Comparison of ENCODE assay signal across 27 cellular contexts in genomic region chrX:84932814-84933213, GRCh38.
A peak's percentile ranks its signal among the peaks of the same experiment; 100 is the strongest.
DNase-seq lines count a peak whose midpoint lies in the region; ATAC-seq, FAIRE-seq and TF ChIP-seq lines count a peak whose summit lies in the region.
"Had no signal": no experiment of that assay in that cellular context is flagged by ENCODE, and none has a peak within 500 bp of the region (broad histone marks: within the 10 kb centered on the region; RNA-seq: fewer than 3 reads in every experiment).

No MANE protein-coding gene starts in this region.

- H3K4me1 Mint-ChIP-seq in natural killer cell treated with Interleukin-12 subunit alpha and Interleukin-12 subunit beta and Interleukin-15 and Interleukin-18, amount 100 ng/mL, for 72 hours (ENCODE audit: low read depth in 2 of 2), result no peaks in the 10 kb centered on the region
- H3K4me1 Mint-ChIP-seq: B cell had no signal

- H3K27ac ChIP-seq in A549, result no peak overlapping the region
- no peak overlapping the region for H3K27ac ChIP-seq in upper lobe of right lung
- H3K27ac ChIP-seq: BLaER1 treated with 17β-estradiol and CSF1 and Interleukin-3, amounts not matched to agents 10 nM and 100 nM; C4-2B had no signal

- no peak for TF ChIP-seq CTCF in A549 (IDR thresholded peaks at IDR 0.05)
- no peak for TF ChIP-seq CTCF in D721Med (IDR thresholded peaks at IDR 0.05; ENCODE audit: insufficient read depth, missing control alignments)
- no peak for TF ChIP-seq CTCF in upper lobe of right lung (IDR thresholded peaks at IDR 0.05)

- H3K4me3 Mint-ChIP-seq in natural killer cell treated with Interleukin-12 subunit alpha and Interleukin-12 subunit beta and Interleukin-15 and Interleukin-18, amount 100 ng/mL, for 72 hours, result no peak overlapping the region
- H3K4me3 Mint-ChIP-seq: B cell; CD4-positive, alpha-beta T cell; CD8-positive, alpha-beta T cell had no signal

- no peak overlapping the region for H3K4me3 ChIP-seq in A549
- H3K4me3 ChIP-seq in upper lobe of right lung, result no peak overlapping the region
- H3K4me3 ChIP-seq: BLaER1 treated with 17β-estradiol and CSF1 and Interleukin-3, amounts not matched to agents 10 nM and 100 nM; GM12878 had no signal

- no peak for TF ChIP-seq RAD21 in A549 (conservative IDR thresholded peaks at IDR 0.05 in 1 of 2, IDR thresholded peaks at IDR 0.05 in 1 of 2)

- H3K4me1 ChIP-seq in A549 (no peaks in the 10 kb centered on the region), upper lobe of right lung (no peaks in the 10 kb centered on the region)
- H3K4me1 ChIP-seq: BLaER1 treated with 17β-estradiol and CSF1 and Interleukin-3, amounts not matched to agents 10 nM and 100 nM; Caco-2 had no signal

- H3K27ac Mint-ChIP-seq in natural killer cell treated with Interleukin-12 subunit alpha and Interleukin-12 subunit beta and Interleukin-15 and Interleukin-18, amount 100 ng/mL, for 72 hours, result no peak overlapping the region
- H3K27ac Mint-ChIP-seq: B cell; CD4-positive, alpha-beta T cell; CD8-positive, alpha-beta T cell had no signal

- H3K9me3 ChIP-seq in A549 (no peaks in the 10 kb centered on the region), upper lobe of right lung (no peaks in the 10 kb centered on the region)
- H3K9me3 ChIP-seq: Caco-2 had no signal

- no peak for TF ChIP-seq POLR2A in A549 (IDR thresholded peaks at IDR 0.05; ENCODE audit: low read length)

- H3K9me3 Mint-ChIP-seq in natural killer cell treated with Interleukin-12 subunit alpha and Interleukin-12 subunit beta and Interleukin-15 and Interleukin-18, amount 100 ng/mL, for 72 hours, result no peaks in the 10 kb centered on the region
- H3K9me3 Mint-ChIP-seq: CD4-positive, alpha-beta T cell; CD8-positive, alpha-beta T cell had no signal

- no peak for DNase-seq in A549 (ENCODE audit: low read depth in 1 of 2, low spot score in 1 of 2)
- DNase-seq in D721Med (ENCODE audit: insufficient read length, low spot score), result no peak
- no peak for DNase-seq in left lobe of liver (ENCODE audit: low spot score)
- no peak for DNase-seq in upper lobe of right lung
- DNase-seq in natural killer cell treated with Interleukin-12 subunit alpha and Interleukin-12 subunit beta and Interleukin-15 and Interleukin-18, amount 100 ng/mL, for 72 hours (ENCODE audit: low spot score), result no peak
- DNase-seq in NCI-H1436 (lab: John Stamatoyannopoulos, UW), result no peak
- DNase-seq: 8988T; AML-193; Caco-2; Calu3; CD4-positive, alpha-beta T cell; CD8-positive, alpha-beta T cell; DMS 273 treated with DMSO at 0.1 percent for 48 hours; DMS153; DMS53; DMS79; DND-41; EL; GDM1 had no signal

- ATAC-seq in A549 (no peak), left lobe of liver (peak; percentile 16), upper lobe of right lung (no peak)
- ATAC-seq in natural killer cell treated with Interleukin-12 subunit alpha and Interleukin-12 subunit beta and Interleukin-15 and Interleukin-18, amount 100 ng/mL, for 72 hours, result no peak
- ATAC-seq: CD8-positive, alpha-beta T cell; GM12878 had no signal

- no peak overlapping the region for H3K4me2 ChIP-seq in A549
- H3K4me2 ChIP-seq: BLaER1 treated with 17β-estradiol and CSF1 and Interleukin-3, amounts not matched to agents 10 nM and 100 nM had no signal

- FAIRE-seq in A549 (lab: Jason Lieb, UNC), result peak; percentile 86
- FAIRE-seq in D721Med (lab: Jason Lieb, UNC), result peak; percentile 63
- peak; percentile 82 for FAIRE-seq in colon (lab: Jason Lieb, UNC)
- FAIRE-seq: A204.1, GM12878, GM12892, GM18507 had no signal

- POLR2A ChIA-PET in A549 (lab: Yijun Ruan, JAX), result no interaction called here

- no peaks in the 10 kb centered on the region for H3K27me3 ChIP-seq in upper lobe of right lung

- TF ChIP-seq EP300 in A549 (IDR thresholded peaks at IDR 0.05), result no peak

- CTCF ChIA-PET in A549 (lab: Yijun Ruan, JAX), result no interaction called here

- H3K36me3 Mint-ChIP-seq in natural killer cell treated with Interleukin-12 subunit alpha and Interleukin-12 subunit beta and Interleukin-15 and Interleukin-18, amount 100 ng/mL, for 72 hours, result no peaks in the 10 kb centered on the region
- H3K36me3 Mint-ChIP-seq: CD8-positive, alpha-beta T cell had no signal

- peaks cover 0 to 2% of the 10 kb centered on the region in 2 donors for H3K27me3 Mint-ChIP-seq in natural killer cell treated with Interleukin-12 subunit alpha and Interleukin-12 subunit beta and Interleukin-15 and Interleukin-18, amount 100 ng/mL, for 72 hours
- H3K27me3 Mint-ChIP-seq: B cell; CD4-positive, alpha-beta T cell had no signal

- no peaks in the 10 kb centered on the region for H3K36me3 ChIP-seq in upper lobe of right lung
- H3K36me3 ChIP-seq: BLaER1 treated with 17β-estradiol and CSF1 and Interleukin-3, amounts not matched to agents 10 nM and 100 nM had no signal

- intact Hi-C loops in upper lobe of right lung (cut with DNase I), result no loop called here

TF ChIP-seq in A549, 52 proteins besides CTCF, POLR2A, EP300 and RAD21:
- no peak for TF ChIP-seq KDM5A (IDR thresholded peaks at IDR 0.05)
- TF ChIP-seq HOXB13 (CRISPR knock-in tag; IDR thresholded peaks at IDR 0.05; ENCODE audit: low read depth), result no peak
- TF ChIP-seq RFX5 (IDR thresholded peaks at IDR 0.05), result no peak
- TF ChIP-seq, protein P1, sequence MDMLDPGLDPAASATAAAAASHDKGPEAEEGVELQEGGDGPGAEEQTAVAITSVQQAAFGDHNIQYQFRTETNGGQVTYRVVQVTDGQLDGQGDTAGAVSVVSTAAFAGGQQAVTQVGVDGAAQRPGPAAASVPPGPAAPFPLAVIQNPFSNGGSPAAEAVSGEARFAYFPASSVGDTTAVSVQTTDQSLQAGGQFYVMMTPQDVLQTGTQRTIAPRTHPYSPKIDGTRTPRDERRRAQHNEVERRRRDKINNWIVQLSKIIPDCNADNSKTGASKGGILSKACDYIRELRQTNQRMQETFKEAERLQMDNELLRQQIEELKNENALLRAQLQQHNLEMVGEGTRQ (IDR thresholded peaks at IDR 0.05), result no peak
- TF ChIP-seq REST (IDR thresholded peaks at IDR 0.05), result no peak
- no peak for TF ChIP-seq MAFK (IDR thresholded peaks at IDR 0.05; ENCODE audit: partially characterized antibody)
